In the genomic region with DNA sequence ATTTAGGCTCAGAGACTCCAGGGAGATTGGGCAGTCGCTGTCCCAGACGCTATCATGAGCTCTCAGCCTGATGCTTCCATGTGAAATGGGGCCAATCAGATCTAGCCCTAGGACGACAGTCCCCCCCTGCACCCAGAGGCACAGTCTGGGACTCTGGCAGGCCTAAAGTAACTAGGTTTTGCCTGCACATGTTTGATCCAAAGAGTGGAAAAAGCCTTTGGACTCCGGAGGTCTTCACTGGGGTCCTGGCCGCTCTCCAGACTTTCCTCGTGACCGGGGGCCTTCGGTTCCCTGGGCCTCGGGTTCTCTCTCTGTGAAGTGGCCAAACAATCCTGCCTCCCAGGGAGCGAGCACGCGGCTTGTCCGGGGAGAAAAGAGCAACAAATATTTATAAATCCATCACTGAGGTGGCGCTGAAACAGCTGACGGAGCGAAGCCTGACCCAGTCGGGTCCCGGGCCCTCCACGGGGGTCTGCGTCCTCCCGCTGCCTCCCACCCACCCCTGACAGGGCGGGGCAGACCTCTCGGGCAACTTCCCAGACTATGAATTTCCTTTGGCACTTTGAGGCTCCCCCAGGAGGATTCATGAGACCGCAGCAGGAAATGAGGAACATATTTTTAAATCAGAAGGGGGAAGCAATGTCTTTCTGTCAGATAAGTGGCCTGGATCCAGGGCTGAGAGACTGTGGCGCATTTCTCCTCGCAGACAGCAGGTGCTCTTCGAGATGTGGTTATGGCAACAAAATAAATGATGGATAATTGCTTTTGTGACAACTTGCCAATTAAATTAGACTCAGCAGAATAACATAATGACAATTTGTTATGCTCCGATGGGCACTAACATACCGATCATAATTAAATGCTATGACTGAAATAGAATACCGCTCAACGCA, we compare ENCODE assay signal across 8 cellular contexts. TPM values are rescaled to one million over a fixed set of nuclear protein-coding genes. Genes with fewer than 3 reads are reported as not detected.
DNase-seq lines count a peak whose midpoint lies in the region; ATAC-seq and TF ChIP-seq lines count a peak whose summit lies in the region.

No MANE protein-coding gene starts in this region.

- ATAC-seq in Right ventricle myocardium superior (ENCODE audit: poor library complexity) = peak; percentile 79

- no peaks in the 10 kb centered on the region for H3K4me1 ChIP-seq in breast epithelium
- peaks cover 0 to 19% (median 16%) of the 10 kb centered on the region in 4 donors for H3K4me1 ChIP-seq in sigmoid colon

- TF ChIP-seq POLR2A in breast epithelium (IDR thresholded peaks at IDR 0.05) = no peak
- no peak for TF ChIP-seq POLR2A in sigmoid colon (IDR thresholded peaks at IDR 0.05)

- WGBS in sigmoid colon, 2 donors = 19 to 34% methylated on average over 31 of the region's 31 CpGs

- H3K27ac Mint-ChIP-seq in MCF 10A (ENCODE audit: low read depth, unreplicated experiment) = no peak overlapping the region
- no peak overlapping the region for H3K27ac Mint-ChIP-seq in T-helper 2 cell treated with Interferon-gamma antibody and Interleukin-4, amounts not matched to agents 5 μg/mL and 100 μg/mL, for 36 hours

- H3K4me3 Mint-ChIP-seq in MCF 10A (ENCODE audit: unreplicated experiment) = no peak overlapping the region
- H3K4me3 Mint-ChIP-seq in T-helper 2 cell treated with Interferon-gamma antibody and Interleukin-4, amounts not matched to agents 5 μg/mL and 100 μg/mL, for 36 hours = no peak overlapping the region

- H3K27ac ChIP-seq in breast epithelium = peak overlapping the region; percentile 76 to 79
- no peak overlapping the region for H3K27ac ChIP-seq in SK-N-MC
- H3K27ac ChIP-seq in sigmoid colon = peak overlapping the region; percentile 46 to 75 (median 56)

- DNase-seq in breast epithelium (ENCODE audit: low spot score in 2 of 2) (peak in 1 of 2 donors; percentile 23), MCF 10A (ENCODE audit: unreplicated experiment) (no peak), SK-N-MC (ENCODE audit: low read depth, low spot score) (peak; percentile 87), Right ventricle myocardium superior (peak; percentile 67), sigmoid colon (peak; percentile 84), amniotic stem cell (lab: John Stamatoyannopoulos, UW) (no peak)
- no peak for DNase-seq in T-helper 2 cell treated with Interferon-gamma antibody and Interleukin-4, amounts not matched to agents 5 μg/mL and 100 μg/mL, for 36 hours (ENCODE audit: low spot score)
- no peak for DNase-seq in stimulated activated CD4-positive, alpha-beta T cell treated with anti-CD3 and anti-CD28 coated beads, Interleukin-4, amount 100 ng/mL, for 4 hours

- no peak overlapping the region for H3K9ac ChIP-seq in SK-N-MC (ENCODE audit: insufficient read length)

- H3K27me3 Mint-ChIP-seq in MCF 10A (ENCODE audit: insufficient read depth, unreplicated experiment) = peaks cover 84% of the 10 kb centered on the region
- H3K27me3 Mint-ChIP-seq in T-helper 2 cell treated with Interferon-gamma antibody and Interleukin-4, amounts not matched to agents 5 μg/mL and 100 μg/mL, for 36 hours (ENCODE audit: low read depth) = peaks cover 51% of the 10 kb centered on the region

- no peaks in the 10 kb centered on the region for H3K9me3 Mint-ChIP-seq in MCF 10A (ENCODE audit: unreplicated experiment)
- H3K9me3 Mint-ChIP-seq in T-helper 2 cell treated with Interferon-gamma antibody and Interleukin-4, amounts not matched to agents 5 μg/mL and 100 μg/mL, for 36 hours = no peaks in the 10 kb centered on the region

- POLR2A ChIA-PET in MCF 10A (lab: Yijun Ruan, JAX) = interaction anchor here (0.8 kb wide), 1 partner anchor 35 kb away, joined by 3 read pairs; no protein-coding TSS in a partner anchor

- CTCF ChIA-PET in MCF 10A (lab: Yijun Ruan, JAX) = interaction anchor here (0.6 to 0.9 kb wide), 3 partner anchors 9 to 689 kb away, joined by 3 to 4 read pairs (median 4); no protein-coding TSS in a partner anchor

- H3K4me1 Mint-ChIP-seq in MCF 10A (ENCODE audit: insufficient read depth, unreplicated experiment) = no peaks in the 10 kb centered on the region
- peaks cover 4% of the 10 kb centered on the region for H3K4me1 Mint-ChIP-seq in T-helper 2 cell treated with Interferon-gamma antibody and Interleukin-4, amounts not matched to agents 5 μg/mL and 100 μg/mL, for 36 hours (ENCODE audit: low read depth)

- no peaks in the 10 kb centered on the region for H3K27me3 ChIP-seq in breast epithelium
- H3K27me3 ChIP-seq in sigmoid colon = no peaks in the 10 kb centered on the region

- BruUV-seq in MCF 10A (replicated peaks; lab: Mats Ljungman, UMichigan) = no TSS peak

- no peaks in the 10 kb centered on the region for H3K36me3 Mint-ChIP-seq in MCF 10A (ENCODE audit: insufficient read depth, unreplicated experiment)
- H3K36me3 Mint-ChIP-seq in T-helper 2 cell treated with Interferon-gamma antibody and Interleukin-4, amounts not matched to agents 5 μg/mL and 100 μg/mL, for 36 hours (ENCODE audit: low read depth) = no peaks in the 10 kb centered on the region

- no peak for TF ChIP-seq CTCF in breast epithelium (IDR thresholded peaks at IDR 0.05)
- TF ChIP-seq CTCF in MCF 10A (IDR thresholded peaks at IDR 0.05; ENCODE audit: unreplicated experiment) = no peak
- no peak for TF ChIP-seq CTCF in sigmoid colon (IDR thresholded peaks at IDR 0.05)

- TF ChIP-seq EP300 in sigmoid colon (IDR thresholded peaks at IDR 0.05) = no peak

- no peaks in the 10 kb centered on the region for H3K9me3 ChIP-seq in breast epithelium
- no peaks in the 10 kb centered on the region for H3K9me3 ChIP-seq in SK-N-MC (ENCODE audit: low read depth, low read length)
- no peaks in the 10 kb centered on the region for H3K9me3 ChIP-seq in sigmoid colon

- H3K36me3 ChIP-seq in breast epithelium (no peaks in the 10 kb centered on the region), SK-N-MC (ENCODE audit: insufficient read depth, low read length) (no peaks in the 10 kb centered on the region), sigmoid colon (no peaks in the 10 kb centered on the region)

- intact Hi-C loops in breast epithelium (cut with DNase I; ENCODE audit: low total_unique reads) (no loop called here), MCF 10A (cut with micrococcal nuclease) (no loop called here), Right ventricle myocardium superior (cut with DNase I) (no loop called here), sigmoid colon (cut with DNase I) (no loop called here)

- H3K4me3 ChIP-seq in breast epithelium = peak overlapping the region; percentile 5 to 57 (median 43)
- H3K4me3 ChIP-seq in SK-N-MC = peak overlapping the region; percentile 51
- H3K4me3 ChIP-seq in sigmoid colon = peak overlapping the region in 3 of 4 donors; percentile 28 to 33 (median 30)

RNA-seq across cellular contexts. Expression of gene MRPS23, which starts 38.9 kb away (rescaled TPM):
- total RNA-seq in breast epithelium (10 to 100 TPM in 1 of 3 donors, 1 to 10 TPM in 2; 7.5 to 10.7 (median 8.2) TPM), MCF 10A (2022) (54.1 and 59.3 TPM in 2 replicates), Right ventricle myocardium superior (89.8 TPM), sigmoid colon (10 to 100 TPM in 3 of 4 donors, 1 to 10 TPM in 1; 9.5 to 15.1 (median 13.3) TPM)
- polyA plus RNA-seq in sigmoid colon = 10 to 100 TPM; 16.6 to 43.9 (median 17.4) TPM

Comparison
In these comparisons a context has a peak if more than half of its experiments do, and no peak if none do; other contexts are left out.
1. DNase-seq: peak in SK-N-MC (single experiment), Right ventricle myocardium superior (single experiment) and sigmoid colon (single experiment); none in MCF 10A (single experiment), amniotic stem cell (single experiment), T-helper 2 cell treated with Interferon-gamma antibody and Interleukin-4, amounts not matched to agents 5 μg/mL and 100 μg/mL, for 36 hours (single experiment) and stimulated activated CD4-positive, alpha-beta T cell treated with anti-CD3 and anti-CD28 coated beads, Interleukin-4, amount 100 ng/mL, for 4 hours (0 of 2).
2. Peak in every context shown above with its lines, with median percentiles within 50 percentile points of each other: H3K4me3 ChIP-seq.